In the genomic region with DNA sequence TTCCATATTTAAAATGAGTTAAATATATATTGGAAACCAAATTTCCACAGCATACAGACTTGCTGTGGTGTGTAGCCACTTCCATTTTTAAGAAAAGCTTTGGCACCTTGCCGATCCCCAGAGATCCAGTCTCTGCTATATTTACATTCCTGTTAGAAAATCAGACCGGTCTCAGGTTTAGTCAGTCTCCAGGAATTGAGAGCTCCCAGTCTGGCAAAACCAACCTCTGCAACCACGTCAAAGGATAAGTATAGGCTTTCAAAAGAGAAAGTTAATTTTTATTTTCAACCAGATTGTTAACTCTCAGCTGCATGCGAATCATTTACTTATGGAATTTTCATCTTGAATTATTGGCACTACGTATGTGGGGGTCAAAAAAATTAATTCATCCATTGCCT, we compare ENCODE assay signal across 11 cellular contexts. TPM values are rescaled to one million over a fixed set of nuclear protein-coding genes. Genes with fewer than 3 reads are reported as not detected.
DNase-seq lines count a peak whose midpoint lies in the region; ATAC-seq, FAIRE-seq and TF ChIP-seq lines count a peak whose summit lies in the region.
"Had no signal": no experiment of that assay in that cellular context is flagged by ENCODE, and none has a peak within 500 bp of the region (broad histone marks: within the 10 kb centered on the region; RNA-seq: fewer than 3 reads in every experiment).

No MANE protein-coding gene starts in this region.

- H4K20me1 ChIP-seq in GM23338 (replicated peaks; ENCODE audit: insufficient read depth): 0 out of 2 replicates have a peak, but pooled peaks cover 5% of the 10 kb centered on the region

- no peak for FAIRE-seq in GM19239 (lab: Jason Lieb, UNC)

- H3K9me2 ChIP-seq in GM23338 (ENCODE audit: insufficient read depth): no peaks in the 10 kb centered on the region

- H3K4me1 Mint-ChIP-seq in GM23338: no peaks in the 10 kb centered on the region; the same call in 1 of the 3 replicates
- H3K4me1 Mint-ChIP-seq: activated naive CD8-positive, alpha-beta T cell treated with anti-CD3 and anti-CD28 coated beads, Interleukin-2, amount 50 U/mL, for 24 hours; stimulated activated memory B cell treated with anti-CD40 and anti-IgM and Interleukin-4, amounts not matched to agents 10 μg/mL and 1 μg/mL and 100 μg/mL, for 72 hours had no signal

- no peak overlapping the region for H3K4me2 ChIP-seq in GM23338

- peaks cover 22% of the 10 kb centered on the region; the same call in 2 of the 3 replicates for H3K36me3 Mint-ChIP-seq in GM23338 (ENCODE audit: low read depth)

- H3K27me3 ChIP-seq in GM23338 (ENCODE audit: insufficient read depth) (no peaks in the 10 kb centered on the region), kidney epithelial cell (ENCODE audit: control insufficient read depth, insufficient read depth, low read length) (no peaks in the 10 kb centered on the region)

- no peaks in the 10 kb centered on the region for H3K27me3 Mint-ChIP-seq in GM23338 (ENCODE audit: insufficient read depth, low read depth, poor library complexity)
- H3K27me3 Mint-ChIP-seq: activated naive CD8-positive, alpha-beta T cell treated with anti-CD3 and anti-CD28 coated beads, Interleukin-2, amount 50 U/mL, for 24 hours; stimulated activated memory B cell treated with anti-CD40 and anti-IgM and Interleukin-4, amounts not matched to agents 10 μg/mL and 1 μg/mL and 100 μg/mL, for 72 hours had no signal

- H3K36me3 ChIP-seq in GM23338 (ENCODE audit: insufficient read depth) (peaks cover 15% of the 10 kb centered on the region; the same call in 1 of the 2 replicates), kidney epithelial cell (ENCODE audit: control insufficient read depth, insufficient read depth, low read length) (no peaks in the 10 kb centered on the region)

- H3K4me3 ChIP-seq in GM23338 (no peak overlapping the region), kidney epithelial cell (ENCODE audit: low read depth, low read length) (no peak overlapping the region)

- no peak for ATAC-seq in GM23338
- no peak for ATAC-seq in HG02759 (IDR thresholded peaks at IDR 0.05; ENCODE audit: unreplicated experiment)
- no peak for ATAC-seq in GM21423 (IDR thresholded peaks at IDR 0.05; ENCODE audit: unreplicated experiment)
- ATAC-seq: activated naive CD8-positive, alpha-beta T cell treated with anti-CD3 and anti-CD28 coated beads, Interleukin-2, amount 50 U/mL, for 24 hours; stimulated activated memory B cell treated with anti-CD40 and anti-IgM and Interleukin-4, amounts not matched to agents 10 μg/mL and 1 μg/mL and 100 μg/mL, for 72 hours had no signal

- H3F3A ChIP-seq in GM23338 (replicated peaks; ENCODE audit: low read depth): peaks cover 9% of the 10 kb centered on the region; the same call in 1 of the 2 replicates

- H3K27ac Mint-ChIP-seq in GM23338: no peak overlapping the region
- H3K27ac Mint-ChIP-seq: activated naive CD8-positive, alpha-beta T cell treated with anti-CD3 and anti-CD28 coated beads, Interleukin-2, amount 50 U/mL, for 24 hours; endodermal cell; stimulated activated memory B cell treated with anti-CD40 and anti-IgM and Interleukin-4, amounts not matched to agents 10 μg/mL and 1 μg/mL and 100 μg/mL, for 72 hours had no signal

- H3K4me1 ChIP-seq in GM23338 (ENCODE audit: insufficient read depth): no peaks in the 10 kb centered on the region

- H3K79me2 ChIP-seq in GM23338 (replicated peaks; ENCODE audit: insufficient read depth): peaks cover 14% of the 10 kb centered on the region; the same call in 1 of the 2 replicates

- no peak overlapping the region for H2AFZ ChIP-seq in GM23338

- H3K9me3 Mint-ChIP-seq in GM23338: no peaks in the 10 kb centered on the region
- H3K9me3 Mint-ChIP-seq: activated naive CD8-positive, alpha-beta T cell treated with anti-CD3 and anti-CD28 coated beads, Interleukin-2, amount 50 U/mL, for 24 hours; endodermal cell; stimulated activated memory B cell treated with anti-CD40 and anti-IgM and Interleukin-4, amounts not matched to agents 10 μg/mL and 1 μg/mL and 100 μg/mL, for 72 hours had no signal

- 0 out of 2 replicates have a peak overlapping the region, but pooled peaks have one; percentile 27 for H3K27ac ChIP-seq in GM23338 (ENCODE audit: low read depth)

- DNase-seq in GM23338 (ENCODE audit: low spot score) (no peak), astrocyte of the hippocampus (ENCODE audit: low read depth, low spot score) (peak; percentile 89), kidney epithelial cell (ENCODE audit: low read depth) (peak; percentile 66), superior temporal gyrus (ENCODE audit: extremely low spot score) (peak; percentile 18), GM19239 (ENCODE audit: insufficient read length, low spot score) (no peak)
- DNase-seq: activated naive CD8-positive, alpha-beta T cell treated with anti-CD3 and anti-CD28 coated beads, Interleukin-2, amount 50 U/mL, for 24 hours; DMS153; endodermal cell had no signal

- H3K4me3 Mint-ChIP-seq in GM23338: no peak overlapping the region
- H3K4me3 Mint-ChIP-seq: activated naive CD8-positive, alpha-beta T cell treated with anti-CD3 and anti-CD28 coated beads, Interleukin-2, amount 50 U/mL, for 24 hours; endodermal cell; stimulated activated memory B cell treated with anti-CD40 and anti-IgM and Interleukin-4, amounts not matched to agents 10 μg/mL and 1 μg/mL and 100 μg/mL, for 72 hours had no signal

- TF ChIP-seq CTCF in GM23338 (conservative IDR thresholded peaks at IDR 0.05; ENCODE audit: low read depth in 2 of 2) (no peak), kidney epithelial cell (IDR thresholded peaks at IDR 0.05; ENCODE audit: insufficient read depth, low read length, poor library complexity, severe bottlenecking) (no peak)

TF ChIP-seq in GM23338, 12 proteins besides CTCF, POLR2A, EP300 and RAD21 (continues in another document):
- TF ChIP-seq EZH2phosphoT487 (IDR thresholded peaks at IDR 0.05; ENCODE audit: unreplicated experiment): no peak
- TF ChIP-seq NANOG (IDR thresholded peaks at IDR 0.05; ENCODE audit: borderline replicate concordance): no peak
- TF ChIP-seq, protein P1, sequence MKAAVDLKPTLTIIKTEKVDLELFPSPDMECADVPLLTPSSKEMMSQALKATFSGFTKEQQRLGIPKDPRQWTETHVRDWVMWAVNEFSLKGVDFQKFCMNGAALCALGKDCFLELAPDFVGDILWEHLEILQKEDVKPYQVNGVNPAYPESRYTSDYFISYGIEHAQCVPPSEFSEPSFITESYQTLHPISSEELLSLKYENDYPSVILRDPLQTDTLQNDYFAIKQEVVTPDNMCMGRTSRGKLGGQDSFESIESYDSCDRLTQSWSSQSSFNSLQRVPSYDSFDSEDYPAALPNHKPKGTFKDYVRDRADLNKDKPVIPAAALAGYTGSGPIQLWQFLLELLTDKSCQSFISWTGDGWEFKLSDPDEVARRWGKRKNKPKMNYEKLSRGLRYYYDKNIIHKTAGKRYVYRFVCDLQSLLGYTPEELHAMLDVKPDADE (IDR thresholded peaks at IDR 0.05): no peak
- TF ChIP-seq STAT1 (IDR thresholded peaks at IDR 0.05; ENCODE audit: unreplicated experiment): no peak
- TF ChIP-seq JUNB (IDR thresholded peaks at IDR 0.05; ENCODE audit: unreplicated experiment): no peak

RNA-seq across cellular contexts. Expression of a gene that starts 28.1 kb away (rescaled TPM):
- total RNA-seq in GM23338 (2014; rRNA removed; shearing (Covaris generic)): 54.3 and 62.2 TPM in 2 replicates
- 25.9 and 34.8 TPM in 2 replicates for polyA plus RNA-seq in GM23338 (2016; fragmentation: Nextera tagmentation; extraction: Ambion mirVana)
- 16.6 and 18.2 TPM in 2 replicates for total RNA-seq in kidney epithelial cell

RNA-seq across cellular contexts. Expression of a gene that starts 38.1 kb away (rescaled TPM):
- 31.2 and 31.4 TPM in 2 replicates for total RNA-seq in GM23338 (2014; rRNA removed; shearing (Covaris generic))
- 14.8 and 18.5 TPM in 2 replicates for polyA plus RNA-seq in GM23338 (2016; fragmentation: Nextera tagmentation; extraction: Ambion mirVana)
- 14.2 and 21.9 TPM in 2 replicates for total RNA-seq in kidney epithelial cell

Comparison
In these comparisons a context has a peak if more than half of its experiments do, and no peak if none do; other contexts are left out.
1. DNase-seq: peak in astrocyte of the hippocampus (single experiment), kidney epithelial cell (single experiment) and superior temporal gyrus (single experiment); none in GM23338 (single experiment) and GM19239 (single experiment).